In the genomic region with DNA sequence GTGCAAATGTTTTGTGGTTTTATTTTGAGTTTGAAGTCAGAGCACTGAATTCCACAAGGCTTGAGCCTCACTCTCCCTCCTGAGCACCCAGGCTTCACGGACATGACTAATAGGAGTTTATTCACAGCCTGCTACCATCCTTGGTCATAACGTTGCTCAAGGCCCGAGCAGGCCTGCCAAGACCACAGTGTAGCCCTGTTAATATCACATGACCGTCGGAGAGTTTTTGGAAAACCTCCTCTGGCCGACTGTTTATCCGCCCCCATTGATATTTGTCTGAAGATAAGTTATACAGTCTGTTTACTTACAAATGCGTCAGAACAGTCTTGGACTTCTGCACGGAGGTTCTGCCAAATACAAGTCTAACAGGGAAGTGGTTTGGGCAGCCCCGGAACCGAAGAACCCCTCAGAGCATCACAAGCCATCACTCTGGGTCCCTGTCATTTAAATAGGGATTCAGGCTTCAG, we compare ENCODE assay signal across 9 cellular contexts.
DNase-seq lines count a peak whose midpoint lies in the region; TF ChIP-seq lines count a peak whose summit lies in the region.
"Had no signal": no experiment of that assay in that cellular context is flagged by ENCODE, and none has a peak within 500 bp of the region (broad histone marks: within the 10 kb centered on the region; RNA-seq: fewer than 3 reads in every experiment).

No MANE protein-coding gene starts in this region.

- H3K4me1 ChIP-seq in smooth muscle cell (ENCODE audit: low read depth): peaks cover 42% of the 10 kb centered on the region

- H3K79me2 ChIP-seq in smooth muscle cell (ENCODE audit: low read depth): peaks cover 55% of the 10 kb centered on the region

- WGBS in smooth muscle cell (ENCODE audit: low lambda C conversion rate): 13% methylated on average over 11 of the region's 11 CpGs

- H3K27me3 ChIP-seq in kidney epithelial cell (ENCODE audit: control insufficient read depth, insufficient read depth, low read length) (no peaks in the 10 kb centered on the region), smooth muscle cell (ENCODE audit: low read depth) (no peaks in the 10 kb centered on the region)

- DNase-seq in GM04504 (ENCODE audit: low read depth) (peak; percentile 99), brain pericyte (ENCODE audit: low read depth, low spot score) (peak; percentile 89), kidney epithelial cell (ENCODE audit: low read depth) (peak; percentile 96), smooth muscle cell (lab: John Stamatoyannopoulos, UW; ENCODE audit: unreplicated experiment) (no peak), activated T-cell treated with anti-CD3 and anti-CD28 coated beads for 4 hours (no peak), SIG-M5 treated with dmso at 0.1 percent for 504 hours (lab: John Stamatoyannopoulos, UW; ENCODE audit: unreplicated experiment) (no peak), NCI-H1092 (lab: John Stamatoyannopoulos, UW) (no peak)
- no peak for DNase-seq in effector CD8-positive, alpha-beta T cell (lab: John Stamatoyannopoulos, UW)
- DNase-seq: NCI-H2107 had no signal

- peak overlapping the region; percentile 49 for H3K4me2 ChIP-seq in smooth muscle cell

- no peak for TF ChIP-seq CTCF in kidney epithelial cell (IDR thresholded peaks at IDR 0.05; ENCODE audit: insufficient read depth, low read length, poor library complexity, severe bottlenecking)
- TF ChIP-seq CTCF in smooth muscle cell (IDR thresholded peaks at IDR 0.05; ENCODE audit: borderline replicate concordance, insufficient read depth, poor library complexity, severe bottlenecking): no peak

- H3K9me3 ChIP-seq in smooth muscle cell (replicated peaks; ENCODE audit: low read depth): no peaks in the 10 kb centered on the region

- H2AFZ ChIP-seq in smooth muscle cell (ENCODE audit: low read depth): no peak overlapping the region

- peaks cover 64% of the 10 kb centered on the region for H3F3A ChIP-seq in smooth muscle cell (ENCODE audit: low read depth)

- H3K4me3 ChIP-seq in kidney epithelial cell (ENCODE audit: low read depth, low read length) (no peak overlapping the region), smooth muscle cell (no peak overlapping the region)

- no peaks in the 10 kb centered on the region for H4K20me1 ChIP-seq in smooth muscle cell (ENCODE audit: low read depth)

- H3K27ac ChIP-seq in smooth muscle cell (ENCODE audit: low read depth): peak overlapping the region; percentile 100

- H3K9ac ChIP-seq in smooth muscle cell (ENCODE audit: low read depth): peak overlapping the region; percentile 70

- H3K36me3 ChIP-seq in kidney epithelial cell (ENCODE audit: control insufficient read depth, insufficient read depth, low read length): peaks cover 1% of the 10 kb centered on the region
- no peaks in the 10 kb centered on the region for H3K36me3 ChIP-seq in smooth muscle cell (ENCODE audit: low read depth)

Comparison
In these comparisons a context has a peak if more than half of its experiments do, and no peak if none do; other contexts are left out.
1. DNase-seq: peak in GM04504 (single experiment), brain pericyte (single experiment) and kidney epithelial cell (single experiment); none in smooth muscle cell (single experiment), effector CD8-positive, alpha-beta T cell (single experiment), activated T-cell treated with anti-CD3 and anti-CD28 coated beads for 4 hours (single experiment), SIG-M5 treated with dmso at 0.1 percent for 504 hours (single experiment) and NCI-H1092 (single experiment).